In genomic region chr17:14047591-14047990, GRCh38 we compare ENCODE assay signal across 14 cellular contexts. TPM values are rescaled to one million over a fixed set of nuclear protein-coding genes. Genes with fewer than 3 reads are reported as not detected.
DNase-seq lines count a peak whose midpoint lies in the region; ATAC-seq and TF ChIP-seq lines count a peak whose summit lies in the region.
"Had no signal": no experiment of that assay in that cellular context is flagged by ENCODE, and none has a peak within 500 bp of the region (broad histone marks: within the 10 kb centered on the region; RNA-seq: fewer than 3 reads in every experiment).

No MANE protein-coding gene starts in this region.

- peaks cover 29% of the 10 kb centered on the region for H3K4me1 Mint-ChIP-seq in activated CD4-positive, alpha-beta T cell treated with anti-CD3 and anti-CD28 coated beads, Interleukin-2, amount 10 ng/mL, durations not matched to agents 24 days and 14 days
- peaks cover 10% of the 10 kb centered on the region for H3K4me1 Mint-ChIP-seq in activated CD4-positive, alpha-beta T cell treated with anti-CD3 and anti-CD28 coated beads for 36 hours
- H3K4me1 Mint-ChIP-seq: B cell had no signal

- H3K4me1 ChIP-seq in right lobe of liver, result peaks cover 0 to 2% (median under 1%) of the 10 kb centered on the region in 4 donors
- H3K4me1 ChIP-seq: BLaER1 treated with 17β-estradiol and CSF1 and Interleukin-3, amounts not matched to agents 10 nM and 100 nM; Caco-2 had no signal

- intact Hi-C loops in activated CD4-positive, alpha-beta T cell treated with anti-CD3 and anti-CD28 coated beads, Interleukin-2, amount 10 ng/mL, durations not matched to agents 24 days and 14 days (cut with micrococcal nuclease), result no loop called here
- intact Hi-C loops in activated CD4-positive, alpha-beta T cell treated with anti-CD3 and anti-CD28 coated beads for 36 hours (cut with DNase I, micrococcal nuclease), result no loop called here
- intact Hi-C loops in right lobe of liver (cut with DNase I), result no loop called here

- no peak overlapping the region for H3K4me3 ChIP-seq in right lobe of liver
- H3K4me3 ChIP-seq: BLaER1 treated with 17β-estradiol and CSF1 and Interleukin-3, amounts not matched to agents 10 nM and 100 nM; K562 had no signal

- no peaks in the 10 kb centered on the region for H3K27me3 Mint-ChIP-seq in activated CD4-positive, alpha-beta T cell treated with anti-CD3 and anti-CD28 coated beads, Interleukin-2, amount 10 ng/mL, durations not matched to agents 24 days and 14 days
- H3K27me3 Mint-ChIP-seq in activated CD4-positive, alpha-beta T cell treated with anti-CD3 and anti-CD28 coated beads for 36 hours, result no peaks in the 10 kb centered on the region
- H3K27me3 Mint-ChIP-seq: B cell; CD4-positive, alpha-beta T cell had no signal

- H3K36me3 Mint-ChIP-seq in activated CD4-positive, alpha-beta T cell treated with anti-CD3 and anti-CD28 coated beads, Interleukin-2, amount 10 ng/mL, durations not matched to agents 24 days and 14 days (ENCODE audit: low read depth), result peaks cover 38% of the 10 kb centered on the region
- H3K36me3 Mint-ChIP-seq in activated CD4-positive, alpha-beta T cell treated with anti-CD3 and anti-CD28 coated beads for 36 hours (ENCODE audit: low read depth), result peaks cover 12% of the 10 kb centered on the region

- H3K27ac ChIP-seq in VCaP (peak overlapping the region; percentile 79), right lobe of liver (no peak overlapping the region)
- H3K27ac ChIP-seq: BLaER1 treated with 17β-estradiol and CSF1 and Interleukin-3, amounts not matched to agents 10 nM and 100 nM had no signal

- no peaks in the 10 kb centered on the region for H3K9me3 Mint-ChIP-seq in activated CD4-positive, alpha-beta T cell treated with anti-CD3 and anti-CD28 coated beads, Interleukin-2, amount 10 ng/mL, durations not matched to agents 24 days and 14 days
- H3K9me3 Mint-ChIP-seq in activated CD4-positive, alpha-beta T cell treated with anti-CD3 and anti-CD28 coated beads for 36 hours (ENCODE audit: low read depth), result no peaks in the 10 kb centered on the region
- H3K9me3 Mint-ChIP-seq: CD4-positive, alpha-beta T cell; HFFc6 had no signal

- ATAC-seq in activated CD4-positive, alpha-beta T cell treated with anti-CD3 and anti-CD28 coated beads for 36 hours, result no peak
- peak; percentile 24 to 72 (median 65) for ATAC-seq in right lobe of liver
- no peak for ATAC-seq in HG03342 (IDR thresholded peaks at IDR 0.05; ENCODE audit: unreplicated experiment)
- ATAC-seq in HG03565 (IDR thresholded peaks at IDR 0.05; ENCODE audit: unreplicated experiment), result no peak

- H3K4me3 Mint-ChIP-seq in activated CD4-positive, alpha-beta T cell treated with anti-CD3 and anti-CD28 coated beads, Interleukin-2, amount 10 ng/mL, durations not matched to agents 24 days and 14 days, result no peak overlapping the region
- no peak overlapping the region for H3K4me3 Mint-ChIP-seq in activated CD4-positive, alpha-beta T cell treated with anti-CD3 and anti-CD28 coated beads for 36 hours
- H3K4me3 Mint-ChIP-seq: B cell; CD4-positive, alpha-beta T cell; HFFc6 had no signal

- H3K27ac Mint-ChIP-seq in activated CD4-positive, alpha-beta T cell treated with anti-CD3 and anti-CD28 coated beads, Interleukin-2, amount 10 ng/mL, durations not matched to agents 24 days and 14 days, result peak overlapping the region; percentile 53
- no peak overlapping the region for H3K27ac Mint-ChIP-seq in activated CD4-positive, alpha-beta T cell treated with anti-CD3 and anti-CD28 coated beads for 36 hours
- H3K27ac Mint-ChIP-seq: B cell; CD4-positive, alpha-beta T cell; HFFc6 had no signal

- POLR2A ChIA-PET in activated CD4-positive, alpha-beta T cell treated with anti-CD3 and anti-CD28 coated beads for 36 hours (lab: Charles Lee), result no interaction called here

- CTCF ChIA-PET in activated CD4-positive, alpha-beta T cell treated with anti-CD3 and anti-CD28 coated beads for 36 hours (lab: Charles Lee), result interaction anchor here (0.7 to 1.2 kb wide), 3 partner anchors 10 to 20 kb away, joined by 3 read pairs; no protein-coding TSS in a partner anchor

- TF ChIP-seq CTCF in VCaP (conservative IDR thresholded peaks at IDR 0.05) (no peak), right lobe of liver (IDR thresholded peaks at IDR 0.05) (no peak)

- no peaks in the 10 kb centered on the region for H3K27me3 ChIP-seq in right lobe of liver
- H3K27me3 ChIP-seq: BLaER1 treated with 17β-estradiol and CSF1 and Interleukin-3, amounts not matched to agents 10 nM and 100 nM had no signal

- 41% methylated on average over 4 of the region's 4 CpGs for WGBS in right lobe of liver (ENCODE audit: insufficient coverage, low coverage, low lambda C conversion rate, missing lambda C conversion rate)

- no peak for DNase-seq in activated CD4-positive, alpha-beta T cell treated with anti-CD3 and anti-CD28 coated beads, Interleukin-2, amount 10 ng/mL, durations not matched to agents 24 days and 14 days
- DNase-seq in activated CD4-positive, alpha-beta T cell treated with anti-CD3 and anti-CD28 coated beads for 36 hours, result no peak
- no peak for DNase-seq in right lobe of liver
- no peak for DNase-seq in globus pallidus (ENCODE audit: low spot score)
- DNase-seq: CD4-positive, alpha-beta T cell; GOT3; HFFc6 had no signal

- TF ChIP-seq POLR2A in right lobe of liver (IDR thresholded peaks at IDR 0.05), result no peak

- H3K36me3 ChIP-seq in right lobe of liver, result no peaks in the 10 kb centered on the region

- H3K9me3 ChIP-seq in right lobe of liver, result no peaks in the 10 kb centered on the region
- H3K9me3 ChIP-seq: Caco-2 had no signal

RNA-seq across cellular contexts. Expression of gene COX10, which starts 21.7 kb away (rescaled TPM):
- total RNA-seq in activated CD4-positive, alpha-beta T cell treated with anti-CD3 and anti-CD28 coated beads, Interleukin-2, amount 10 ng/mL, durations not matched to agents 24 days and 14 days, result 33.5 and 36.1 TPM in 2 replicates
- 10 to 100 TPM; 22.0 to 32.5 TPM for total RNA-seq in activated CD4-positive, alpha-beta T cell treated with anti-CD3 and anti-CD28 coated beads for 36 hours
- total RNA-seq in right lobe of liver, result 10 to 100 TPM in 2 of 6 experiments, 1 to 10 TPM in 4; 6.8 to 23.0 (median 9.0) TPM

Comparison
In these comparisons a context has a peak if more than half of its experiments do, and no peak if none do; other contexts are left out.
1. ATAC-seq: peak in right lobe of liver (4 of 4); none in activated CD4-positive, alpha-beta T cell treated with anti-CD3 and anti-CD28 coated beads for 36 hours (single experiment), HG03342 (single experiment) and HG03565 (single experiment).